In the genomic region with DNA sequence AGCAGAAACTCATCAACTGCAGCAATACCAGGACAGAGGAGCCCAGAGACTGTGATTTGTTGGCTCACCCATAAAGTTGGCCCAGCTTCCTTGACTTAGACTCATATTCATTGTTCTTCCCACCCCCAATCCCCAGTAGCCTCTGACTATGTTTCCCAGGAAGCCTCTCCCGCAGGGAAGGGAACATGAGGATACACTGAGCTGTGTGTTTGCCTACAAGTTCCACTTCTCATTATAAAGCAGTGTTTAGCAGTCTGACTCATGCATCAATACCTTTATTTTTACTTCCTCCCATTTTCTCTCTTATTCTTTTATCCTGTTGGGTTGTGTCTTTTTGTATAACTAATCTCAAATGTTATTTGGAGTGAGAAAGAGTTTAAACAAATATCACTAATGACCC, we compare ENCODE assay signal across 16 cellular contexts.
A peak's percentile ranks its signal among the peaks of the same experiment; 100 is the strongest.
DNase-seq lines count a peak whose midpoint lies in the region; ATAC-seq and TF ChIP-seq lines count a peak whose summit lies in the region.
"Had no signal": no experiment of that assay in that cellular context is flagged by ENCODE, and none has a peak within 500 bp of the region (broad histone marks: within the 10 kb centered on the region; RNA-seq: fewer than 3 reads in every experiment).

No MANE protein-coding gene starts in this region.

- no peak overlapping the region for H3K27ac Mint-ChIP-seq in naive thymus-derived CD4-positive, alpha-beta T cell
- H3K27ac Mint-ChIP-seq: activated naive CD4-positive, alpha-beta T cell treated with anti-CD3 and anti-CD28 coated beads, Interleukin-2, amount 50 U/mL, for 24 hours had no signal

- H3F3A ChIP-seq in PC-9 (ENCODE audit: insufficient read depth, low read depth) = peaks cover 21% of the 10 kb centered on the region

- peaks cover 0 to 3% (median 0%) of the 10 kb centered on the region in 5 donors for H3K27me3 Mint-ChIP-seq in naive thymus-derived CD4-positive, alpha-beta T cell
- H3K27me3 Mint-ChIP-seq: activated naive CD4-positive, alpha-beta T cell treated with anti-CD3 and anti-CD28 coated beads, Interleukin-2, amount 50 U/mL, for 24 hours had no signal

- H3K4me3 ChIP-seq in PC-9 = no peak overlapping the region
- H3K4me3 ChIP-seq in esophagus (ENCODE audit: low read depth in 1 of 2, low read length in 2 of 2) = no peak overlapping the region
- no peak overlapping the region for H3K4me3 ChIP-seq in naive thymus-derived CD4-positive, alpha-beta T cell (ENCODE audit: low read length)
- H3K4me3 ChIP-seq in ovary = no peak overlapping the region
- H3K4me3 ChIP-seq: spleen had no signal

- H4K20me1 ChIP-seq in PC-9 (ENCODE audit: insufficient read depth) = no peaks in the 10 kb centered on the region

- H3K4me1 ChIP-seq in PC-9 (replicated peaks; ENCODE audit: insufficient read depth) (peaks cover 27% of the 10 kb centered on the region), esophagus (ENCODE audit: control insufficient read depth in 2 of 2, insufficient read depth in 2 of 2, low read length in 1 of 2) (no peaks in the 10 kb centered on the region), ovary (ENCODE audit: insufficient read depth) (no peaks in the 10 kb centered on the region)
- no peaks in the 10 kb centered on the region for H3K4me1 ChIP-seq in naive thymus-derived CD4-positive, alpha-beta T cell (ENCODE audit: control insufficient read depth in 2 of 2, insufficient read depth in 2 of 2, low read length in 2 of 2)

- TF ChIP-seq EP300 in ovary (IDR thresholded peaks at IDR 0.05) = no peak

- peak overlapping the region; percentile 62 for H3K27ac ChIP-seq in PC-9
- peak overlapping the region; percentile 50 to 76 for H3K27ac ChIP-seq in esophagus (ENCODE audit: low read depth in 2 of 2, low read length in 1 of 2)
- H3K27ac ChIP-seq in naive thymus-derived CD4-positive, alpha-beta T cell (ENCODE audit: low read depth, low read length) = no peak overlapping the region
- no peak overlapping the region for H3K27ac ChIP-seq in ovary
- H3K27ac ChIP-seq: neutrophil had no signal

- CTCF ChIA-PET in PC-9 (lab: Charles Lee) = interaction anchor here (0.6 kb wide), 1 partner anchor 26 kb away, joined by 3 read pairs; no protein-coding TSS in a partner anchor
- CTCF ChIA-PET in naive thymus-derived CD4-positive, alpha-beta T cell (lab: Charles Lee) = no interaction called here

- H3K36me3 Mint-ChIP-seq in naive thymus-derived CD4-positive, alpha-beta T cell = peaks cover 0 to 8% (median 4%) of the 10 kb centered on the region in 5 donors
- H3K36me3 Mint-ChIP-seq: activated naive CD4-positive, alpha-beta T cell treated with anti-CD3 and anti-CD28 coated beads, Interleukin-2, amount 50 U/mL, for 24 hours had no signal

- DNase-seq in Daoy (ENCODE audit: low read depth) = peak; percentile 54
- DNase-seq in PC-9 = peak in 1 of 2 experiments; percentile 62
- DNase-seq in mucosa of gallbladder (ENCODE audit: low spot score) = peak; percentile 18
- no peak for DNase-seq in naive thymus-derived CD4-positive, alpha-beta T cell
- no peak for DNase-seq in ovary
- DNase-seq in HT-29 (ENCODE audit: low spot score) = no peak
- DNase-seq in putamen (ENCODE audit: low spot score) = no peak
- DNase-seq: cerebellar nuclear complex, GOT3, KG1, mesendoderm, NCI-H146, spleen had no signal

- H3K4me1 Mint-ChIP-seq in naive thymus-derived CD4-positive, alpha-beta T cell = peaks cover 0 to 2% (median 0%) of the 10 kb centered on the region in 7 donors
- H3K4me1 Mint-ChIP-seq: activated naive CD4-positive, alpha-beta T cell treated with anti-CD3 and anti-CD28 coated beads, Interleukin-2, amount 50 U/mL, for 24 hours had no signal

- POLR2A ChIA-PET in PC-9 (lab: Charles Lee; ENCODE audit: unreplicated experiment) = interaction anchor here (0.6 kb wide), 1 partner anchor 14 kb away, joined by 8 read pairs; no protein-coding TSS in a partner anchor
- POLR2A ChIA-PET in naive thymus-derived CD4-positive, alpha-beta T cell (lab: Charles Lee) = no interaction called here

- intact Hi-C loops in PC-9 (cut with micrococcal nuclease; ENCODE audit: unreplicated experiment) (no loop called here), ovary (cut with DNase I) (no loop called here)
- intact Hi-C loops in naive thymus-derived CD4-positive, alpha-beta T cell (cut with micrococcal nuclease) = no loop called here

- TF ChIP-seq CTCF in PC-9 (conservative IDR thresholded peaks at IDR 0.05) (no peak), ovary (IDR thresholded peaks at IDR 0.05) (no peak)

- H3K9me3 ChIP-seq in PC-9 (ENCODE audit: insufficient read depth, low read depth) = peaks cover 6% of the 10 kb centered on the region; the same call in 1 of the 2 replicates
- H3K9me3 ChIP-seq in esophagus (ENCODE audit: control insufficient read depth in 2 of 2, insufficient read depth in 1 of 2, low read depth in 1 of 2, low read length in 1 of 2) = no peaks in the 10 kb centered on the region
- no peaks in the 10 kb centered on the region for H3K9me3 ChIP-seq in naive thymus-derived CD4-positive, alpha-beta T cell (ENCODE audit: control insufficient read depth in 2 of 3, low read length in 3 of 3)
- no peaks in the 10 kb centered on the region for H3K9me3 ChIP-seq in ovary
- H3K9me3 ChIP-seq: neutrophil had no signal

- ATAC-seq in naive thymus-derived CD4-positive, alpha-beta T cell = no peak

- WGBS in esophagus, 2 donors = 52 to 54% methylated on average over 1 of the region's 1 CpG
- 90 to 94% (median 91%) methylated on average over 1 of the region's 1 CpG for WGBS in ovary, 3 donors

- no peak overlapping the region for H3K4me3 Mint-ChIP-seq in naive thymus-derived CD4-positive, alpha-beta T cell
- H3K4me3 Mint-ChIP-seq: activated naive CD4-positive, alpha-beta T cell treated with anti-CD3 and anti-CD28 coated beads, Interleukin-2, amount 50 U/mL, for 24 hours had no signal

- H3K79me2 ChIP-seq in PC-9 (ENCODE audit: low read depth) = no peaks in the 10 kb centered on the region

- no peak for TF ChIP-seq POLR2A in ovary (IDR thresholded peaks at IDR 0.05)

- H3K36me3 ChIP-seq in PC-9 (ENCODE audit: low read depth) (no peaks in the 10 kb centered on the region; the same call in 1 of the 2 replicates), esophagus (ENCODE audit: control insufficient read depth in 2 of 2, insufficient read depth in 2 of 2, low read length in 1 of 2) (no peaks in the 10 kb centered on the region), ovary (no peaks in the 10 kb centered on the region)
- H3K36me3 ChIP-seq in naive thymus-derived CD4-positive, alpha-beta T cell (ENCODE audit: control insufficient read depth in 2 of 3, insufficient read depth in 3 of 3, low read length in 3 of 3) = no peaks in the 10 kb centered on the region
- H3K36me3 ChIP-seq: neutrophil, spleen had no signal

- H3K4me2 ChIP-seq in PC-9 = no peak overlapping the region

- peaks cover 0 to 6% (median 3%) of the 10 kb centered on the region in 11 donors for H3K9me3 Mint-ChIP-seq in naive thymus-derived CD4-positive, alpha-beta T cell
- H3K9me3 Mint-ChIP-seq: activated naive CD4-positive, alpha-beta T cell treated with anti-CD3 and anti-CD28 coated beads, Interleukin-2, amount 50 U/mL, for 24 hours had no signal

- H2AFZ ChIP-seq in PC-9 = no peak overlapping the region

- H3K27me3 ChIP-seq in PC-9 (ENCODE audit: insufficient read depth, low read depth) = no peaks in the 10 kb centered on the region
- H3K27me3 ChIP-seq in esophagus (ENCODE audit: control insufficient read depth in 1 of 2, insufficient read depth in 2 of 2, low read length in 2 of 2) = no peaks in the 10 kb centered on the region
- H3K27me3 ChIP-seq in naive thymus-derived CD4-positive, alpha-beta T cell (ENCODE audit: control insufficient read depth in 2 of 2, insufficient read depth in 2 of 2, low read length in 2 of 2) = no peaks in the 10 kb centered on the region
- H3K27me3 ChIP-seq in ovary = no peaks in the 10 kb centered on the region
- H3K27me3 ChIP-seq: neutrophil, spleen had no signal

- BruUV-seq in PC-9 (replicated peaks; lab: Mats Ljungman, UMichigan) = no TSS peak

- H3K9me2 ChIP-seq in PC-9 (ENCODE audit: insufficient read depth) = no peaks in the 10 kb centered on the region

Comparison
In these comparisons a context has a peak if more than half of its experiments do, and no peak if none do; other contexts are left out.
1. DNase-seq: peak in Daoy (single experiment) and mucosa of gallbladder (single experiment); none in naive thymus-derived CD4-positive, alpha-beta T cell (0 of 9), ovary (0 of 5), HT-29 (single experiment) and putamen (single experiment).
2. H3K27ac ChIP-seq: peak in PC-9 (single experiment) and esophagus (2 of 2); none in naive thymus-derived CD4-positive, alpha-beta T cell (single experiment) and ovary (0 of 2).